21 cellular contexts compared by ENCODE assay signal in genomic region chr7:98296833-98297232, GRCh38. TPM values are rescaled to one million over a fixed set of nuclear protein-coding genes. Genes with fewer than 3 reads are reported as not detected.
A peak's percentile ranks its signal among the peaks of the same experiment; 100 is the strongest.
DNase-seq lines count a peak whose midpoint lies in the region; ATAC-seq, FAIRE-seq and TF ChIP-seq lines count a peak whose summit lies in the region.
"Had no signal": no experiment of that assay in that cellular context is flagged by ENCODE, and none has a peak within 500 bp of the region (broad histone marks: within the 10 kb centered on the region; RNA-seq: fewer than 3 reads in every experiment).

No MANE protein-coding gene starts in this region.

- no peaks in the 10 kb centered on the region; the same call in 1 of the 2 replicates for H3K79me2 ChIP-seq in GM12878 (ENCODE audit: control insufficient read depth, insufficient read depth, low read length)

- SMC1A ChIA-PET in GM12878 (lab: Charles Lee; ENCODE audit: uncharacterized antibody, unreplicated experiment), result no interaction called here

- FAIRE-seq in GM12878 (lab: Jason Lieb, UNC), result no peak
- FAIRE-seq: GM19239 had no signal

- no peak for ATAC-seq in activated naive CD4-positive, alpha-beta T cell treated with anti-CD3 and anti-CD28 coated beads, Interleukin-2, amount 50 U/mL, for 72 hours
- ATAC-seq in GM12878, result no peak

- H4K91ac ChIP-seq in neuronal stem cell (ENCODE audit: low read depth, low read length, poor library complexity), result no peak overlapping the region

- no peak overlapping the region for H2BK5ac ChIP-seq in neuronal stem cell (ENCODE audit: low read length)

- no peak for DNase-seq in activated naive CD4-positive, alpha-beta T cell treated with anti-CD3 and anti-CD28 coated beads, Interleukin-2, amount 50 U/mL, for 72 hours (ENCODE audit: low spot score in 2 of 2)
- DNase-seq in activated naive CD4-positive, alpha-beta T cell treated with Interleukin-2 at 50 U/mL for 16 hours, result no peak
- no peak for DNase-seq in GM12878 (ENCODE audit: low read depth, low spot score)
- no peak for DNase-seq in neuronal stem cell (ENCODE audit: low spot score)
- DNase-seq in NOMO-1 (lab: John Stamatoyannopoulos, UW; ENCODE audit: unreplicated experiment in 2 of 2), result no peak
- no peak for DNase-seq in posterior vena cava (ENCODE audit: low spot score)
- DNase-seq in NCI-H187 treated with DMSO at 0.1 percent for 48 hours (lab: John Stamatoyannopoulos, UW), result no peak
- no peak for DNase-seq in GM19240 (ENCODE audit: insufficient read length, low spot score)
- DNase-seq: COR-L47, DMS153, GF-D8, GM23248, KBM-7, NCI-H1694 treated with DMSO at 0.1 percent for 48 hours, NCI-H2107, NCI-H226, NCI-H524 treated with DMSO at 0.1 percent for 48 hours, PC-9, SJCRH30 had no signal

- no peaks in the 10 kb centered on the region for H3K36me3 Mint-ChIP-seq in activated naive CD4-positive, alpha-beta T cell treated with anti-CD3 and anti-CD28 coated beads, Interleukin-2, amount 50 U/mL, for 72 hours

- H3K14ac ChIP-seq in neuronal stem cell (ENCODE audit: low read length), result no peak overlapping the region

- no peak overlapping the region for H3K4ac ChIP-seq in neuronal stem cell (ENCODE audit: low read length)

- H2AFZ ChIP-seq in GM12878 (ENCODE audit: control insufficient read depth, low read depth, low read length) (no peak overlapping the region), neuronal stem cell (ENCODE audit: low read length) (no peak overlapping the region)
- H2AFZ ChIP-seq: GM23248, PC-9 had no signal

- no peak overlapping the region for H2BK12ac ChIP-seq in neuronal stem cell (ENCODE audit: low read length)

- H2AK5ac ChIP-seq in neuronal stem cell (ENCODE audit: low read depth, low read length), result no peak overlapping the region

- no peaks in the 10 kb centered on the region for H3K9me3 Mint-ChIP-seq in activated naive CD4-positive, alpha-beta T cell treated with anti-CD3 and anti-CD28 coated beads, Interleukin-2, amount 50 U/mL, for 72 hours

- TF ChIP-seq CTCF in GM12878 (IDR thresholded peaks at IDR 0.05 in 2 of 3, conservative IDR thresholded peaks at IDR 0.05 in 1 of 3; ENCODE audit: control insufficient read depth in 2 of 3, extremely low read depth in 1 of 3, insufficient read depth in 1 of 3, low read depth in 3 of 3, low read length in 3 of 3), result no peak

- H3K27ac ChIP-seq in GM12878 (ENCODE audit: control insufficient read depth, insufficient read depth), result no peak overlapping the region
- H3K27ac ChIP-seq in neuronal stem cell (replicated peaks; ENCODE audit: low read length), result no peak overlapping the region
- H3K27ac ChIP-seq: 22Rv1, GM23248, PC-9, SJCRH30 had no signal

- WGBS in GM12878 (ENCODE audit: insufficient coverage, insufficient replicate concordance, low lambda C conversion rate, missing lambda C conversion rate), result 82% methylated on average over 12 of the region's 12 CpGs
- WGBS in neuronal stem cell (ENCODE audit: extremely low coverage in 2 of 2, insufficient read length in 2 of 2, insufficient replicate concordance in 1 of 2), 2 donors, result no CpG with 5 or more reads among the region's 12 CpGs

- intact Hi-C loops in GM12878 (cut with micrococcal nuclease; ENCODE audit: unreplicated experiment) (loop anchor here (5.0 kb wide), 1 partner anchor 545 kb away; no protein-coding TSS in a partner anchor), posterior vena cava (cut with DNase I) (no loop called here)

- H3K23ac ChIP-seq in neuronal stem cell (ENCODE audit: low read depth, low read length, poor library complexity), result peak overlapping the region; percentile 2

- no TSS peak for BruUV-seq in GM12878 (replicated peaks; lab: Mats Ljungman, UMichigan)

- H2BK120ac ChIP-seq in neuronal stem cell (ENCODE audit: low read depth, low read length), result no peak overlapping the region

- H3K9me3 ChIP-seq in GM12878 (replicated peaks; ENCODE audit: control insufficient read depth, insufficient read depth, low read length) (no peaks in the 10 kb centered on the region), neuronal stem cell (replicated peaks in 1 of 2; ENCODE audit: control insufficient read depth in 2 of 2, insufficient read depth in 1 of 2, low read depth in 1 of 2, low read length in 2 of 2) (peaks cover 0 to 2% of the 10 kb centered on the region in 2 donors)
- H3K9me3 ChIP-seq: SJCRH30 had no signal

- peak overlapping the region; percentile 13 to 84 for H3K27ac Mint-ChIP-seq in activated naive CD4-positive, alpha-beta T cell treated with anti-CD3 and anti-CD28 coated beads, Interleukin-2, amount 50 U/mL, for 72 hours

- H2BK15ac ChIP-seq in neuronal stem cell (ENCODE audit: low read length), result no peak overlapping the region

- in situ Hi-C loops in GM12878 (cut with MboI), result loop anchor here (5.0 kb wide), 2 partner anchors 110 to 545 kb away; no protein-coding TSS in a partner anchor

- no peaks in the 10 kb centered on the region for H4K20me1 ChIP-seq in GM12878 (ENCODE audit: control insufficient read depth, insufficient read depth)

- RAD21 ChIA-PET in GM12878 (lab: Charles Lee; ENCODE audit: unreplicated experiment), result no interaction called here

- H3K79me1 ChIP-seq in neuronal stem cell (ENCODE audit: low read depth, low read length), result peaks cover 4% of the 10 kb centered on the region

- H3K18ac ChIP-seq in neuronal stem cell (ENCODE audit: low read length), result no peak overlapping the region

- H3K27me3 ChIP-seq in GM12878 (replicated peaks in 1 of 2; ENCODE audit: control insufficient read depth in 2 of 2, insufficient read depth in 2 of 2, low read length in 1 of 2) (no peaks in the 10 kb centered on the region), neuronal stem cell (ENCODE audit: control insufficient read depth in 3 of 3, insufficient read depth in 3 of 3, low read depth in 1 of 3, low read length in 3 of 3) (no peaks in the 10 kb centered on the region)
- H3K27me3 ChIP-seq: SJCRH30 had no signal

- H3K9ac ChIP-seq in GM12878 (ENCODE audit: control insufficient read depth, insufficient read depth, low read length) (no peak overlapping the region), neuronal stem cell (ENCODE audit: low read depth, low read length, poor library complexity) (no peak overlapping the region)
- H3K9ac ChIP-seq: GM23248 had no signal

- peaks cover 3 to 17% of the 10 kb centered on the region in 2 experiments; a peak in 3 of 4 replicates for H3K36me3 ChIP-seq in GM12878 (ENCODE audit: control insufficient read depth in 2 of 2, insufficient read depth in 2 of 2, low read length in 1 of 2)
- peaks cover 25 to 31% of the 10 kb centered on the region in 2 donors for H3K36me3 ChIP-seq in neuronal stem cell (replicated peaks in 1 of 2; ENCODE audit: control insufficient read depth in 2 of 2, insufficient read depth in 2 of 2, low read length in 2 of 2)

- POLR2A ChIA-PET in GM12878 (lab: Charles Lee), result no interaction called here

- H3K4me3 ChIP-seq in GM12878 (no peak overlapping the region), neuronal stem cell (ENCODE audit: low read length in 2 of 2) (no peak overlapping the region)
- H3K4me3 ChIP-seq: GM23248, PC-9, SJCRH30 had no signal

- H4K8ac ChIP-seq in neuronal stem cell (ENCODE audit: low read depth, low read length), result no peak overlapping the region

- no peak for TF ChIP-seq RAD21 in GM12878 (IDR thresholded peaks at IDR 0.05; ENCODE audit: insufficient read depth, low read depth, low read length)

- no peak for TF ChIP-seq EP300 in GM12878 (IDR thresholded peaks at IDR 0.05; ENCODE audit: borderline replicate concordance in 1 of 2, control insufficient read depth in 1 of 2, low read depth in 2 of 2, low read length in 2 of 2)

- CTCF ChIA-PET in GM12878 (lab: Yijun Ruan, JAX), result interaction anchor here (0.6 kb wide), 1 partner anchor 116 kb away, joined by 3 read pairs; no protein-coding TSS in a partner anchor

- TF ChIP-seq POLR2A in GM12878 (IDR thresholded peaks at IDR 0.05; ENCODE audit: low read depth, low read length), result peak; percentile 33; the same call in 1 of the 2 replicates

- H3K4me1 ChIP-seq in GM12878 (ENCODE audit: control insufficient read depth, insufficient read depth, low read length) (no peaks in the 10 kb centered on the region), neuronal stem cell (ENCODE audit: control insufficient read depth in 2 of 2, insufficient read depth in 1 of 2, low read depth in 1 of 2, low read length in 2 of 2) (peaks cover 0 to 8% of the 10 kb centered on the region in 2 donors)
- H3K4me1 ChIP-seq: SJCRH30 had no signal

- H3K4me2 ChIP-seq in GM12878 (ENCODE audit: control insufficient read depth, insufficient read depth), result no peak overlapping the region
- no peak overlapping the region for H3K4me2 ChIP-seq in neuronal stem cell (ENCODE audit: insufficient read depth, low read length, poor library complexity, severe bottlenecking)
- H3K4me2 ChIP-seq: PC-9 had no signal

RNA-seq across cellular contexts. Expression of gene BRI3, which starts 15.3 kb away (rescaled TPM):
- total RNA-seq in activated naive CD4-positive, alpha-beta T cell treated with anti-CD3 and anti-CD28 coated beads, Interleukin-2, amount 50 U/mL, for 72 hours, result 10 to 100 TPM; 50.0 to 66.4 TPM
- 14.2 and 15.0 TPM in 2 replicates for total RNA-seq in GM12878 (2013; cell fraction: nucleolus; rRNA removed)
- total RNA-seq in GM12878 (2014; rRNA removed) (22.6 and 23.2 TPM in 2 replicates), GM12878 (2014; rRNA removed; fragmentation: Illumina TruSeq; extraction: Trizol) (17.7 and 21.0 TPM in 2 replicates), GM12878 (2021) (50.9 and 56.3 TPM in 2 replicates), posterior vena cava (100 to 1,000 TPM; 183 to 193 TPM)
- 26.9 TPM for polyA plus RNA-seq in GM12878 (2011; ENCODE audit: low read depth)
- polyA plus RNA-seq in GM12878 (2011; rRNA removed) (28.3 and 39.9 TPM in 2 replicates), GM12878 (2014; fragmentation: Illumina TruSeq; extraction: Trizol) (9.9 and 15.9 TPM in 2 replicates), GM12878 (2014; fragmentation: Nextera tagmentation; extraction: Ambion mirVana) (10 to 100 TPM in 1 of 2 experiments, 1 to 10 TPM in 1; 4.5 to 22.1 TPM), GM12878 (2014; rRNA removed) (38.4 and 38.5 TPM in 2 replicates), GM12878 (2016; fragmentation: Nextera tagmentation; extraction: Ambion mirVana) (10 to 100 TPM in 1 of 2 experiments, 1 to 10 TPM in 1; 6.4 to 12.9 TPM)
- polyA plus RNA-seq in GM12878 (2011; cell fraction: cytosol; rRNA removed), result 40.9 and 48.1 TPM in 2 replicates
- 26.4 and 31.1 TPM in 2 replicates for polyA plus RNA-seq in GM12878 (2011; cell fraction: nucleus; rRNA removed)
- 47.7 and 73.7 TPM in 2 replicates for polyA plus RNA-seq in GM12878 (2012)
- polyA minus RNA-seq in GM12878 (2011; rRNA and poly(A)+ RNA removed), result 18.6 and 27.7 TPM in 2 replicates
- 18.7 and 23.3 TPM in 2 replicates for polyA minus RNA-seq in GM12878 (2011; cell fraction: cytosol; rRNA and poly(A)+ RNA removed)
- polyA minus RNA-seq in GM12878 (2011; cell fraction: nucleus; rRNA and poly(A)+ RNA removed), result 13.7 and 24.1 TPM in 2 replicates
- 197 TPM for polyA plus RNA-seq in neuronal stem cell (2013, experiment 1 of 2)
- polyA plus RNA-seq in neuronal stem cell (2013, experiment 2 of 2), result 198 TPM

RNA-seq across cellular contexts. Expression of gene TECPR1, which starts 44.8 kb away (rescaled TPM):
- 10 to 100 TPM; 37.9 to 62.0 TPM for total RNA-seq in activated naive CD4-positive, alpha-beta T cell treated with anti-CD3 and anti-CD28 coated beads, Interleukin-2, amount 50 U/mL, for 72 hours
- total RNA-seq in GM12878 (2013; cell fraction: nucleolus; rRNA removed), result 40.3 and 47.5 TPM in 2 replicates
- total RNA-seq in GM12878 (2014; rRNA removed) (8.5 and 11.0 TPM in 2 replicates), GM12878 (2014; rRNA removed; fragmentation: Illumina TruSeq; extraction: Trizol) (3.2 and 5.5 TPM in 2 replicates), GM12878 (2021) (15.2 and 16.8 TPM in 2 replicates), posterior vena cava (10 to 100 TPM; 29.7 to 36.7 TPM)
- 2.8 TPM for polyA plus RNA-seq in GM12878 (2011; ENCODE audit: low read depth)
- polyA plus RNA-seq in GM12878 (2011; rRNA removed) (1.5 and 2.5 TPM in 2 replicates), GM12878 (2014; fragmentation: Illumina TruSeq; extraction: Trizol) (2.1 and 3.2 TPM in 2 replicates), GM12878 (2014; fragmentation: Nextera tagmentation; extraction: Ambion mirVana) (under 1 TPM; 0.26 to 0.51 TPM), GM12878 (2014; rRNA removed) (8.8 and 9.1 TPM in 2 replicates), GM12878 (2016; fragmentation: Nextera tagmentation; extraction: Ambion mirVana) (1 to 10 TPM; 5.2 to 7.4 TPM)
- polyA plus RNA-seq in GM12878 (2011; cell fraction: cytosol; rRNA removed), result 2.5 and 2.9 TPM in 2 replicates
- 9.1 and 24.7 TPM in 2 replicates for polyA plus RNA-seq in GM12878 (2011; cell fraction: nucleus; rRNA removed)
- 6.6 and 6.7 TPM in 2 replicates for polyA plus RNA-seq in GM12878 (2012)
- polyA minus RNA-seq in GM12878 (2011; rRNA and poly(A)+ RNA removed), result 2.6 and 6.6 TPM in 2 replicates
- polyA minus RNA-seq in GM12878 (2011; cell fraction: cytosol; rRNA and poly(A)+ RNA removed), result 1.6 and 7.4 TPM in 2 replicates
- polyA minus RNA-seq in GM12878 (2011; cell fraction: nucleus; rRNA and poly(A)+ RNA removed), result 7.5 and 9.1 TPM in 2 replicates
- polyA plus RNA-seq in neuronal stem cell (2013, experiment 1 of 2), result 7.3 TPM
- 7.5 TPM for polyA plus RNA-seq in neuronal stem cell (2013, experiment 2 of 2)
